In genomic region chr14:23301288-23301968, GRCh38 we compare ENCODE assay signal across 8 cellular contexts. TPM values are rescaled to one million over a fixed set of nuclear protein-coding genes. Genes with fewer than 3 reads are reported as not detected.
A peak's percentile ranks its signal among the peaks of the same experiment; 100 is the strongest.
DNase-seq lines count a peak whose midpoint lies in the region; ATAC-seq and TF ChIP-seq lines count a peak whose summit lies in the region.

No MANE protein-coding gene starts in this region.

- TF ChIP-seq CTCF in C4-2B (conservative IDR thresholded peaks at IDR 0.05) (peak; percentile 93), liver (IDR thresholded peaks at IDR 0.05; ENCODE audit: low read depth, low read length, missing input control) (peak; percentile 69)

- CTCF ChIA-PET in activated CD4-positive, alpha-beta T cell treated with anti-CD3 and anti-CD28 coated beads, Interleukin-2, amount 10 ng/mL, durations not matched to agents 7 days and 5 days (lab: Charles Lee): interaction anchor here (0.5 to 6.6 kb wide), 13 partner anchors 8 to 870 kb away, joined by 3 to 59 read pairs (median 3); partner anchors contain the start of genes HOMEZ and PABPN1

- H3K9me3 ChIP-seq in liver (ENCODE audit: control insufficient read depth in 4 of 4, low read length in 3 of 4): no peaks in the 10 kb centered on the region

- peak in 1 of 2 donors; percentile 11 for TF ChIP-seq RAD21 in liver (IDR thresholded peaks at IDR 0.05)

- H3K4me3 ChIP-seq in liver (ENCODE audit: low read depth in 1 of 3, low read length in 3 of 3): peak overlapping the region; percentile 66 to 76 (median 67)

- H3K27me3 ChIP-seq in liver (ENCODE audit: control insufficient read depth in 4 of 4, insufficient read depth in 4 of 4, low read length in 3 of 4): no peaks in the 10 kb centered on the region

- H3K9ac ChIP-seq in liver (ENCODE audit: low read depth in 1 of 2, low read length in 2 of 2): peak overlapping the region; percentile 67 to 78

- peaks cover 31% of the 10 kb centered on the region for H3K4me1 Mint-ChIP-seq in activated CD4-positive, alpha-beta T cell treated with anti-CD3 and anti-CD28 coated beads, Interleukin-2, amount 10 ng/mL, durations not matched to agents 7 days and 5 days

- H3K9me3 Mint-ChIP-seq in activated CD4-positive, alpha-beta T cell treated with anti-CD3 and anti-CD28 coated beads, Interleukin-2, amount 10 ng/mL, durations not matched to agents 7 days and 5 days: no peaks in the 10 kb centered on the region

- WGBS in liver: under 1% methylated on average over 87 of the region's 87 CpGs

- H3K36me3 Mint-ChIP-seq in activated CD4-positive, alpha-beta T cell treated with anti-CD3 and anti-CD28 coated beads, Interleukin-2, amount 10 ng/mL, durations not matched to agents 7 days and 5 days (ENCODE audit: low read depth): peaks cover 18% of the 10 kb centered on the region

- POLR2A ChIA-PET in activated CD4-positive, alpha-beta T cell treated with anti-CD3 and anti-CD28 coated beads, Interleukin-2, amount 10 ng/mL, durations not matched to agents 7 days and 5 days (lab: Charles Lee): interaction anchor here (0.6 to 1.1 kb wide), 4 partner anchors 15 to 1002 kb away, joined by 3 to 6 read pairs (median 4); partner anchors contain the start of gene PABPN1

- peak overlapping the region; percentile 94 for H3K27ac ChIP-seq in C4-2B
- peak overlapping the region; percentile 97 to 99 for H3K27ac ChIP-seq in liver (ENCODE audit: low read depth in 1 of 2, low read length in 2 of 2)

- peaks cover 3 to 27% (median 20%) of the 10 kb centered on the region in 4 donors for H3K4me1 ChIP-seq in liver (ENCODE audit: control insufficient read depth in 4 of 4, insufficient read depth in 4 of 4, low read length in 3 of 4)

- peaks cover 0 to 5% (median 2%) of the 10 kb centered on the region in 4 donors for H3K36me3 ChIP-seq in liver (ENCODE audit: control insufficient read depth in 4 of 4, insufficient read depth in 3 of 4, low read depth in 1 of 4, low read length in 3 of 4)

- ATAC-seq in GM19328 (IDR thresholded peaks at IDR 0.05; ENCODE audit: unreplicated experiment): peak; percentile 74
- peak; percentile 57 for ATAC-seq in HG03469 (IDR thresholded peaks at IDR 0.05; ENCODE audit: unreplicated experiment)

- H3K27ac Mint-ChIP-seq in activated CD4-positive, alpha-beta T cell treated with anti-CD3 and anti-CD28 coated beads, Interleukin-2, amount 10 ng/mL, durations not matched to agents 7 days and 5 days: peak overlapping the region; percentile 98

- peak overlapping the region; percentile 94 for H3K4me3 Mint-ChIP-seq in activated CD4-positive, alpha-beta T cell treated with anti-CD3 and anti-CD28 coated beads, Interleukin-2, amount 10 ng/mL, durations not matched to agents 7 days and 5 days

- DNase-seq in NCI-H524 treated with DMSO at 0.1 percent for 48 hours (lab: John Stamatoyannopoulos, UW): peak; percentile 92
- peak; percentile 96 for DNase-seq in activated CD4-positive, alpha-beta T cell treated with anti-CD3 and anti-CD28 coated beads, Interleukin-2, amount 10 ng/mL, durations not matched to agents 7 days and 5 days
- peak; percentile 93 for DNase-seq in cortex of kidney (lab: John Stamatoyannopoulos, UW)
- DNase-seq in stimulated activated CD4-positive, alpha-beta T cell treated with anti-CD3 and anti-CD28 coated beads, Interleukin-4, amount 100 ng/mL, for 1 hour: peak; percentile 98

- peaks cover 11% of the 10 kb centered on the region for H3K27me3 Mint-ChIP-seq in activated CD4-positive, alpha-beta T cell treated with anti-CD3 and anti-CD28 coated beads, Interleukin-2, amount 10 ng/mL, durations not matched to agents 7 days and 5 days

TF ChIP-seq in liver, 16 proteins besides CTCF, POLR2A, EP300 and RAD21:
- TF ChIP-seq EGR1 (IDR thresholded peaks at IDR 0.05; ENCODE audit: low read depth in 2 of 2) (peak in 1 of 2 donors; percentile 59), SP1 (IDR thresholded peaks at IDR 0.05) (peak; percentile 48), GABPA (IDR thresholded peaks at IDR 0.05 in 1 of 2, conservative IDR thresholded peaks at IDR 0.05 in 1 of 2) (peak in 1 of 2 donors; percentile 6), YY1 (IDR thresholded peaks at IDR 0.05) (no peak), HNF4G (IDR thresholded peaks at IDR 0.05) (no peak), REST (IDR thresholded peaks at IDR 0.05) (peak; percentile 36), FOXA1 (IDR thresholded peaks at IDR 0.05) (peak; percentile 3), MAX (IDR thresholded peaks at IDR 0.05) (no peak), FOXA2 (IDR thresholded peaks at IDR 0.05) (no peak), TAF1 (conservative IDR thresholded peaks at IDR 0.05) (no peak), ZBTB33 (IDR thresholded peaks at IDR 0.05) (no peak), NR2F2 (IDR thresholded peaks at IDR 0.05) (no peak), RXRA (IDR thresholded peaks at IDR 0.05) (peak in 1 of 2 donors; percentile 16), HNF4A (conservative IDR thresholded peaks at IDR 0.05) (no peak), JUND (IDR thresholded peaks at IDR 0.05) (no peak), ATF3 (IDR thresholded peaks at IDR 0.05) (no peak)
TF ChIP-seq in liver: peak in this region for 6.

RNA-seq across cellular contexts. Expression of gene PPP1R3E, which starts 1.2 kb away (rescaled TPM):
- 10 to 100 TPM; 38.6 to 49.2 TPM for total RNA-seq in activated CD4-positive, alpha-beta T cell treated with anti-CD3 and anti-CD28 coated beads, Interleukin-2, amount 10 ng/mL, durations not matched to agents 7 days and 5 days
- total RNA-seq in liver: 1 to 10 TPM; 2.5 to 4.7 TPM
- 1 to 10 TPM; 3.0 to 4.1 TPM for polyA plus RNA-seq in liver

RNA-seq across cellular contexts. Expression of gene BCL2L2, which starts 5.2 kb away (rescaled TPM):
- total RNA-seq in activated CD4-positive, alpha-beta T cell treated with anti-CD3 and anti-CD28 coated beads, Interleukin-2, amount 10 ng/mL, durations not matched to agents 7 days and 5 days: 1 to 10 TPM; 1.7 to 3.2 TPM
- 10 to 100 TPM; 10.9 to 28.0 TPM for total RNA-seq in liver
- 10 to 100 TPM in 1 of 2 donors, 1 to 10 TPM in 1; 4.7 to 14.5 TPM for polyA plus RNA-seq in liver

RNA-seq across cellular contexts. Expression of gene HOMEZ, which starts 15.5 kb away (rescaled TPM):
- total RNA-seq in activated CD4-positive, alpha-beta T cell treated with anti-CD3 and anti-CD28 coated beads, Interleukin-2, amount 10 ng/mL, durations not matched to agents 7 days and 5 days: 10 to 100 TPM; 11.4 TPM
- 1 to 10 TPM; 3.4 to 3.5 TPM for total RNA-seq in liver
- 1 to 10 TPM; 2.8 to 3.3 TPM for polyA plus RNA-seq in liver

RNA-seq across cellular contexts. Expression of gene PABPN1, which starts 19.8 kb away (rescaled TPM):
- 100 to 1,000 TPM; 203 to 208 TPM for total RNA-seq in activated CD4-positive, alpha-beta T cell treated with anti-CD3 and anti-CD28 coated beads, Interleukin-2, amount 10 ng/mL, durations not matched to agents 7 days and 5 days
- total RNA-seq in liver: 10 to 100 TPM; 54.0 to 59.6 TPM
- polyA plus RNA-seq in liver: 10 to 100 TPM; 40.9 to 41.9 TPM

RNA-seq across cellular contexts. Expression of gene SLC22A17, which starts 51.3 kb away (rescaled TPM):
- total RNA-seq in activated CD4-positive, alpha-beta T cell treated with anti-CD3 and anti-CD28 coated beads, Interleukin-2, amount 10 ng/mL, durations not matched to agents 7 days and 5 days: 1 to 10 TPM; 3.0 to 3.4 TPM
- 10 to 100 TPM in 1 of 2 donors, 1 to 10 TPM in 1; 2.4 to 14.6 TPM for total RNA-seq in liver
- 1 to 10 TPM; 1.1 to 2.7 TPM for polyA plus RNA-seq in liver

Comparison
In these comparisons a context has a peak if more than half of its experiments do, and no peak if none do; other contexts are left out.
1. Peak in every context shown above with its lines: DNase-seq, ATAC-seq, H3K4me3 ChIP-seq and H3K27ac ChIP-seq.
2. RNA of gene PPP1R3E, which starts 1.2 kb away (total RNA-seq): 38.6 to 49.2 TPM in activated CD4-positive, alpha-beta T cell treated with anti-CD3 and anti-CD28 coated beads, Interleukin-2, amount 10 ng/mL, durations not matched to agents 7 days and 5 days; 2.5 to 4.7 TPM in liver; every median in the first group is over 4 times any median in the second.